Comparison of ENCODE assay signal across 20 cellular contexts in the genomic region with DNA sequence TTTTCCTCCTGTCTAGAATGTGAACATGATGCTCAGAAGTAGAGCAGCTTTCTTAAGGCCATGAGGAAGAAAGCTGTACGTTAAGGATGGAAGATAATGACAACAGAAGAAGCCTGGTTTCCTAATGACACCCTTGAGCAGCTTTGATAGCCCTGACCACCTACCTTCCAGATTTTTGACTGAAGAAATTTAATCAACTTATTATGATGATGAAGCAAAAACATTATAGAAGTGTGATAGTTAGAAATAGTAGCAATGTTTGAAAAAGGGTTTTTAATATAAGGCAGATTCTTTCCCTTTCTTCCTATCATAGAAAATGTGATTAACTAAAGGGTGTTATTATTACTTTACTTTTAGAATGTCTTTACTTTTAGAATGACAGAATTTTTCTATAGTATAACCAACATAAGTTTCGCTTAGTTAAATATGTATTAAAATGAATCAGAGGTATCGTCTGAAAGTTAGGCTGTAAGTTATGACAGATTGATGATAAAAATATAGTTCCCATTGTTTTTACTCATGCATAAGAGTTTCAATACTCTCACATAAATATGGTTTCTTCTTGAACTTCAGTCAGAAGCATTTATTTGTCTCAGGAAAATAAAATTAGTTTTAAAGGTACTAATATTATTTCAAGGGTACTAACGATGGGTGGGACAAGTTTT. TPM values are rescaled to one million over a fixed set of nuclear protein-coding genes. Genes with fewer than 3 reads are reported as not detected.
"Had no signal": no experiment of that assay in that cellular context is flagged by ENCODE, and none has a peak within 500 bp of the region (broad histone marks: within the 10 kb centered on the region; RNA-seq: fewer than 3 reads in every experiment).

No MANE protein-coding gene starts in this region.

- DNase-seq: activated CD4-positive, CD25-positive, alpha-beta regulatory T cell treated with anti-CD3 and anti-CD28 coated beads, Interleukin-2, amount 50 U/mL, for 72 hours; activated CD8-positive, alpha-beta memory T cell treated with anti-CD3 and anti-CD28 coated beads for 24 hours; activated CD8-positive, alpha-beta memory T cell treated with anti-CD3 and anti-CD28 coated beads, Interleukin-2, amount 50 U/mL, for 4 hours; activated gamma-delta T cell; cerebellar nuclear complex; gastrocnemius medialis; hippocampal formation; left ventricle myocardium inferior; naive thymus-derived CD8-positive, alpha-beta T cell; pancreas; psoas muscle; stimulated activated CD4-positive, alpha-beta T cell treated with anti-CD3 and anti-CD28 coated beads, Interleukin-4, amount 100 ng/mL, for 24 hours; T-helper 1 cell; testis; upper lobe of left lung; WERI-Rb-1 had no signal

- H3K27ac ChIP-seq: esophagus muscularis mucosa, gastrocnemius medialis, left ventricle myocardium inferior, psoas muscle, right atrium auricular region, testis, upper lobe of left lung, WERI-Rb-1 had no signal

- H3K4me3 ChIP-seq: esophagus muscularis mucosa, gastrocnemius medialis, left ventricle myocardium inferior, pancreas, psoas muscle, right atrium auricular region, testis, upper lobe of left lung had no signal

- H3K4me1 Mint-ChIP-seq: mesothelial cell of epicardium had no signal

- H3K27me3 ChIP-seq: esophagus muscularis mucosa, gastrocnemius medialis, pancreas, right atrium auricular region, testis, upper lobe of left lung had no signal

- H3K4me1 ChIP-seq: gastrocnemius medialis, left ventricle myocardium inferior, pancreas, psoas muscle, right atrium auricular region, testis, upper lobe of left lung had no signal

- H3K4me3 Mint-ChIP-seq: mesothelial cell of epicardium; naive thymus-derived CD8-positive, alpha-beta T cell had no signal

- H3K36me3 Mint-ChIP-seq: mesothelial cell of epicardium had no signal

- H3K9me3 ChIP-seq: gastrocnemius medialis, pancreas, psoas muscle, testis, upper lobe of left lung had no signal

- H3K36me3 ChIP-seq: esophagus muscularis mucosa, gastrocnemius medialis, left ventricle myocardium inferior, pancreas, right atrium auricular region, upper lobe of left lung, WERI-Rb-1 had no signal

- H3K27ac Mint-ChIP-seq: mesothelial cell of epicardium; naive thymus-derived CD8-positive, alpha-beta T cell had no signal

- ATAC-seq: gastrocnemius medialis; naive thymus-derived CD8-positive, alpha-beta T cell; psoas muscle had no signal

RNA-seq across cellular contexts. Expression of a gene that starts 50.1 kb away (rescaled TPM):
- total RNA-seq: lung microvascular endothelial cell; naive thymus-derived CD8-positive, alpha-beta T cell had no signal
